ENCODE assay signal across 1 cellular context in genomic region chr17:42402121-42402516, GRCh38.
A peak's percentile ranks its signal among the peaks of the same experiment; 100 is the strongest.
TF ChIP-seq lines count a peak whose summit lies in the region.

No MANE protein-coding gene starts in this region.

TF ChIP-seq in IMR-90, 13 proteins besides CTCF, POLR2A, EP300 and RAD21:
- TF ChIP-seq BHLHE40 (IDR thresholded peaks at IDR 0.05; ENCODE audit: low read depth, low read length) (peak; percentile 89), ELK1 (IDR thresholded peaks at IDR 0.05; ENCODE audit: borderline replicate concordance, low read depth, low read length) (no peak)
